ENCODE assay signal across 1 cellular context in genomic region chr6:37126554-37126906, GRCh38.
TF ChIP-seq lines count a peak whose summit lies in the region.

No MANE protein-coding gene starts in this region.

TF ChIP-seq in HepG2, 621 proteins besides CTCF, POLR2A, EP300 and RAD21:
- TF ChIP-seq PHF21A (CRISPR knock-in tag; IDR thresholded peaks at IDR 0.05) (peak; percentile 1; the same call in 1 of the 2 replicates), TOE1 (CRISPR knock-in tag; IDR thresholded peaks at IDR 0.05) (no peak), LCORL (IDR thresholded peaks at IDR 0.05) (no peak), LCORL (CRISPR knock-in tag; IDR thresholded peaks at IDR 0.05) (0 out of 2 replicates have a peak, but pooled peaks have one; percentile 5), NONO (IDR thresholded peaks at IDR 0.05) (no peak), NONO (CRISPR knock-in tag; conservative IDR thresholded peaks at IDR 0.05) (peak; percentile 6; the same call in 1 of the 2 replicates), ZNF614 (CRISPR knock-in tag; IDR thresholded peaks at IDR 0.05; ENCODE audit: borderline replicate concordance) (0 out of 2 replicates have a peak, but pooled peaks have one; percentile 6), MAZ (IDR thresholded peaks at IDR 0.05; ENCODE audit: borderline replicate concordance, low read depth, low read length) (no peak), MAZ (CRISPR knock-in tag; IDR thresholded peaks at IDR 0.05; ENCODE audit: low read depth) (no peak), NR2F6 (IDR thresholded peaks at IDR 0.05) (peak; percentile 17), NR2F6 (CRISPR knock-in tag; IDR thresholded peaks at IDR 0.05) (no peak), ATF7 (IDR thresholded peaks at IDR 0.05) (no peak), ATF7 (CRISPR knock-in tag; IDR thresholded peaks at IDR 0.05) (no peak), PAF1 (CRISPR knock-in tag; IDR thresholded peaks at IDR 0.05) (no peak), ZEB1 (IDR thresholded peaks at IDR 0.05; ENCODE audit: insufficient replicate concordance, low read depth) (no peak), MEF2D (CRISPR knock-in tag; IDR thresholded peaks at IDR 0.05) (0 out of 2 replicates have a peak, but pooled peaks have one; percentile 14), ZNF280D (CRISPR knock-in tag; IDR thresholded peaks at IDR 0.05) (no peak)
